In genomic region chr7:135793841-135794240, GRCh38 we compare ENCODE assay signal across 3 cellular contexts.
A peak's percentile ranks its signal among the peaks of the same experiment; 100 is the strongest.
TF ChIP-seq lines count a peak whose summit lies in the region.

No MANE protein-coding gene starts in this region.

TF ChIP-seq in SK-N-SH, 30 proteins besides CTCF, POLR2A, EP300 and RAD21:
- TF ChIP-seq FOXJ3 (CRISPR knock-in tag; IDR thresholded peaks at IDR 0.05) = no peak
- TF ChIP-seq USF1 (IDR thresholded peaks at IDR 0.05; ENCODE audit: borderline replicate concordance, low read depth) = peak; percentile 30; the same call in 1 of the 2 replicates

TF ChIP-seq in SK-N-SH treated with all-trans-retinoic acid at 6 μM for 48 hours, 23 proteins besides CTCF, POLR2A, EP300 and RAD21:
- TF ChIP-seq ESRRG (CRISPR knock-in tag; IDR thresholded peaks at IDR 0.05) (no peak), TOX (CRISPR knock-in tag; IDR thresholded peaks at IDR 0.05; ENCODE audit: borderline replicate concordance) (no peak), ARNTL (CRISPR knock-in tag; IDR thresholded peaks at IDR 0.05; ENCODE audit: borderline replicate concordance, low read depth) (no peak), SNAI2 (CRISPR knock-in tag; IDR thresholded peaks at IDR 0.05) (no peak), ISL1 (CRISPR knock-in tag; IDR thresholded peaks at IDR 0.05) (no peak), ZNF565 (CRISPR knock-in tag; conservative IDR thresholded peaks at IDR 0.05; ENCODE audit: low read depth) (no peak), RARB (CRISPR knock-in tag; IDR thresholded peaks at IDR 0.05) (no peak), CREB5 (CRISPR knock-in tag; IDR thresholded peaks at IDR 0.05; ENCODE audit: low read depth) (no peak), OSR1 (CRISPR knock-in tag; IDR thresholded peaks at IDR 0.05) (no peak), PPARA (CRISPR knock-in tag; IDR thresholded peaks at IDR 0.05; ENCODE audit: borderline replicate concordance) (no peak), PATZ1 (CRISPR knock-in tag; IDR thresholded peaks at IDR 0.05; ENCODE audit: borderline replicate concordance) (no peak), CSDC2 (CRISPR knock-in tag; IDR thresholded peaks at IDR 0.05) (no peak), BACH2 (CRISPR knock-in tag; IDR thresholded peaks at IDR 0.05; ENCODE audit: borderline replicate concordance) (no peak), ZC3H10 (CRISPR knock-in tag; IDR thresholded peaks at IDR 0.05) (no peak), ZFP3 (CRISPR knock-in tag; IDR thresholded peaks at IDR 0.05) (no peak)
- TF ChIP-seq, protein P1, sequence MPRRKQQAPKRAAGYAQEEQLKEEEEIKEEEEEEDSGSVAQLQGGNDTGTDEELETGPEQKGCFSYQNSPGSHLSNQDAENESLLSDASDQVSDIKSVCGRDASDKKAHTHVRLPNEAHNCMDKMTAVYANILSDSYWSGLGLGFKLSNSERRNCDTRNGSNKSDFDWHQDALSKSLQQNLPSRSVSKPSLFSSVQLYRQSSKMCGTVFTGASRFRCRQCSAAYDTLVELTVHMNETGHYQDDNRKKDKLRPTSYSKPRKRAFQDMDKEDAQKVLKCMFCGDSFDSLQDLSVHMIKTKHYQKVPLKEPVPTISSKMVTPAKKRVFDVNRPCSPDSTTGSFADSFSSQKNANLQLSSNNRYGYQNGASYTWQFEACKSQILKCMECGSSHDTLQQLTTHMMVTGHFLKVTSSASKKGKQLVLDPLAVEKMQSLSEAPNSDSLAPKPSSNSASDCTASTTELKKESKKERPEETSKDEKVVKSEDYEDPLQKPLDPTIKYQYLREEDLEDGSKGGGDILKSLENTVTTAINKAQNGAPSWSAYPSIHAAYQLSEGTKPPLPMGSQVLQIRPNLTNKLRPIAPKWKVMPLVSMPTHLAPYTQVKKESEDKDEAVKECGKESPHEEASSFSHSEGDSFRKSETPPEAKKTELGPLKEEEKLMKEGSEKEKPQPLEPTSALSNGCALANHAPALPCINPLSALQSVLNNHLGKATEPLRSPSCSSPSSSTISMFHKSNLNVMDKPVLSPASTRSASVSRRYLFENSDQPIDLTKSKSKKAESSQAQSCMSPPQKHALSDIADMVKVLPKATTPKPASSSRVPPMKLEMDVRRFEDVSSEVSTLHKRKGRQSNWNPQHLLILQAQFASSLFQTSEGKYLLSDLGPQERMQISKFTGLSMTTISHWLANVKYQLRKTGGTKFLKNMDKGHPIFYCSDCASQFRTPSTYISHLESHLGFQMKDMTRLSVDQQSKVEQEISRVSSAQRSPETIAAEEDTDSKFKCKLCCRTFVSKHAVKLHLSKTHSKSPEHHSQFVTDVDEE (CRISPR knock-in tag; IDR thresholded peaks at IDR 0.05) = no peak

TF ChIP-seq in K562, 482 proteins besides CTCF, POLR2A, EP300 and RAD21:
- TF ChIP-seq NBN (IDR thresholded peaks at IDR 0.05; ENCODE audit: low read depth) (no peak), ZNF785 (CRISPR knock-in tag; IDR thresholded peaks at IDR 0.05) (no peak), ZFP1 (CRISPR knock-in tag; IDR thresholded peaks at IDR 0.05) (no peak), HNRNPUL1 (IDR thresholded peaks at IDR 0.05; ENCODE audit: low read length) (no peak)
- TF ChIP-seq, protein P2, sequence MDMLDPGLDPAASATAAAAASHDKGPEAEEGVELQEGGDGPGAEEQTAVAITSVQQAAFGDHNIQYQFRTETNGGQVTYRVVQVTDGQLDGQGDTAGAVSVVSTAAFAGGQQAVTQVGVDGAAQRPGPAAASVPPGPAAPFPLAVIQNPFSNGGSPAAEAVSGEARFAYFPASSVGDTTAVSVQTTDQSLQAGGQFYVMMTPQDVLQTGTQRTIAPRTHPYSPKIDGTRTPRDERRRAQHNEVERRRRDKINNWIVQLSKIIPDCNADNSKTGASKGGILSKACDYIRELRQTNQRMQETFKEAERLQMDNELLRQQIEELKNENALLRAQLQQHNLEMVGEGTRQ (CRISPR knock-in tag; IDR thresholded peaks at IDR 0.05) = peak; percentile 38; the same call in 1 of the 2 replicates
TF ChIP-seq in K562: peak in this region for 1.
